ENCODE assay signal across 1 cellular context in genomic region chr11:1882265-1883238, GRCh38.
TF ChIP-seq lines count a peak whose summit lies in the region.

No MANE protein-coding gene starts in this region.

TF ChIP-seq in HepG2, 621 proteins besides CTCF, POLR2A, EP300 and RAD21 (continued from another document):
- TF ChIP-seq HNF1A (IDR thresholded peaks at IDR 0.05; ENCODE audit: low read depth), result no peak
- TF ChIP-seq HNF1A (CRISPR knock-in tag; IDR thresholded peaks at IDR 0.05; ENCODE audit: borderline replicate concordance), result 0 out of 2 replicates have a peak, but pooled peaks have one; percentile 30
- TF ChIP-seq TBX2 (CRISPR knock-in tag; IDR thresholded peaks at IDR 0.05; ENCODE audit: borderline replicate concordance), result 0 out of 2 replicates have a peak, but pooled peaks have one; percentile 13
- no peak for TF ChIP-seq HNF4A (CRISPR knock-in tag; IDR thresholded peaks at IDR 0.05)
- no peak for TF ChIP-seq YEATS4 (CRISPR knock-in tag; IDR thresholded peaks at IDR 0.05; ENCODE audit: borderline replicate concordance)
- no peak for TF ChIP-seq U2AF2 (IDR thresholded peaks at IDR 0.05; ENCODE audit: low read depth, low read length)
- TF ChIP-seq ETV5 (CRISPR knock-in tag; IDR thresholded peaks at IDR 0.05; ENCODE audit: borderline replicate concordance), result no peak
- TF ChIP-seq ZBTB7A (CRISPR knock-in tag; IDR thresholded peaks at IDR 0.05), result peak; percentile 62; the same call in 1 of the 2 replicates
- TF ChIP-seq ZNF691 (CRISPR knock-in tag; IDR thresholded peaks at IDR 0.05; ENCODE audit: borderline replicate concordance, low read depth), result peak; percentile 61; the same call in 1 of the 2 replicates
- no peak for TF ChIP-seq BATF2 (CRISPR knock-in tag; IDR thresholded peaks at IDR 0.05)
- TF ChIP-seq NFRKB (IDR thresholded peaks at IDR 0.05), result no peak
- TF ChIP-seq MYNN (CRISPR knock-in tag; IDR thresholded peaks at IDR 0.05; ENCODE audit: low read depth), result no peak
- no peak for TF ChIP-seq ZKSCAN8 (CRISPR knock-in tag; IDR thresholded peaks at IDR 0.05; ENCODE audit: borderline replicate concordance)
- TF ChIP-seq NFE2L2 (IDR thresholded peaks at IDR 0.05; ENCODE audit: low read length), result no peak
- TF ChIP-seq GZF1 (CRISPR knock-in tag; IDR thresholded peaks at IDR 0.05), result no peak
